In genomic region chr2:238383743-238384370, GRCh38 we compare ENCODE assay signal across 24 cellular contexts.
"Had no signal": no experiment of that assay in that cellular context is flagged by ENCODE, and none has a peak within 500 bp of the region (broad histone marks: within the 10 kb centered on the region; RNA-seq: fewer than 3 reads in every experiment).

No MANE protein-coding gene starts in this region.

- ATAC-seq: activated T-cell treated with anti-CD3 and anti-CD28 coated beads, Interleukin-2, amount 50 U/mL, for 72 hours; body of pancreas; heart right ventricle; left cardiac atrium; stimulated activated effector memory CD8-positive, alpha-beta T cell treated with anti-CD3 and anti-CD28 coated beads, Interleukin-12 subunit alpha, Interleukin-12 subunit beta, amount 100 ng/mL, for 72 hours; stimulated activated naive CD8-positive, alpha-beta T cell treated with anti-CD3 and anti-CD28 coated beads, Interleukin-15, amount 100 ng/mL, for 72 hours had no signal

- H3K27me3 ChIP-seq: body of pancreas, cardiac muscle cell, heart right ventricle, right lobe of liver, tibial artery had no signal

- H3K4me3 ChIP-seq: body of pancreas, cardiac muscle cell, heart right ventricle, right lobe of liver, skin epidermis, tibial artery had no signal

- H3K4me3 Mint-ChIP-seq: activated CD4-positive, alpha-beta memory T cell treated with anti-CD3 and anti-CD28 coated beads for 36 hours; activated naive CD4-positive, alpha-beta T cell treated with anti-CD3 and anti-CD28 coated beads for 36 hours; activated T-cell treated with anti-CD3 and anti-CD28 coated beads, Interleukin-2, amount 50 U/mL, for 72 hours; memory B cell; nephron; stimulated activated effector memory CD8-positive, alpha-beta T cell treated with anti-CD3 and anti-CD28 coated beads, Interleukin-12 subunit alpha, Interleukin-12 subunit beta, amount 100 ng/mL, for 72 hours; stimulated activated naive CD8-positive, alpha-beta T cell treated with anti-CD3 and anti-CD28 coated beads, Interleukin-15, amount 100 ng/mL, for 72 hours had no signal

- DNase-seq: activated CD4-positive, alpha-beta memory T cell treated with anti-CD3 and anti-CD28 coated beads for 36 hours; activated CD4-positive, alpha-beta T cell treated with anti-CD3 and anti-CD28 coated beads for 48 hours; activated effector memory CD4-positive, alpha-beta T cell treated with Interleukin-2 at 50 U/mL for 16 hours; activated naive CD4-positive, alpha-beta T cell treated with anti-CD3 and anti-CD28 coated beads for 36 hours; activated T-cell treated with anti-CD3 and anti-CD28 coated beads, Interleukin-2, amount 50 U/mL, for 72 hours; amygdala; body of pancreas; cortex of kidney; erythroblast; foreskin fibroblast; heart right ventricle; islet precursor cell; left cardiac atrium; right lobe of liver; stimulated activated CD4-positive, alpha-beta T cell treated with anti-CD3 and anti-CD28 coated beads, Interleukin-2, amount 100 ng/mL, for 24 hours; stimulated activated naive CD8-positive, alpha-beta T cell treated with anti-CD3 and anti-CD28 coated beads, Interleukin-15, amount 100 ng/mL, for 72 hours; T-helper 9 cell; tibial artery had no signal

- H3K36me3 Mint-ChIP-seq: activated CD4-positive, alpha-beta memory T cell treated with anti-CD3 and anti-CD28 coated beads for 36 hours had no signal

- H3K4me1 ChIP-seq: right lobe of liver had no signal

- FAIRE-seq: endometrium had no signal

- H3K9me3 Mint-ChIP-seq: activated CD4-positive, alpha-beta memory T cell treated with anti-CD3 and anti-CD28 coated beads for 36 hours; activated naive CD4-positive, alpha-beta T cell treated with anti-CD3 and anti-CD28 coated beads for 36 hours; activated T-cell treated with anti-CD3 and anti-CD28 coated beads, Interleukin-2, amount 50 U/mL, for 72 hours; memory B cell; stimulated activated effector memory CD8-positive, alpha-beta T cell treated with anti-CD3 and anti-CD28 coated beads, Interleukin-12 subunit alpha, Interleukin-12 subunit beta, amount 100 ng/mL, for 72 hours; stimulated activated naive CD8-positive, alpha-beta T cell treated with anti-CD3 and anti-CD28 coated beads, Interleukin-15, amount 100 ng/mL, for 72 hours had no signal

- H3K36me3 ChIP-seq: cardiac muscle cell, right lobe of liver had no signal

- H3K27ac ChIP-seq: cardiac muscle cell, right lobe of liver, skin epidermis, tibial artery had no signal

- H3K9me3 ChIP-seq: body of pancreas, heart right ventricle, right lobe of liver, tibial artery had no signal

- H3K27ac Mint-ChIP-seq: activated CD4-positive, alpha-beta memory T cell treated with anti-CD3 and anti-CD28 coated beads for 36 hours; activated naive CD4-positive, alpha-beta T cell treated with anti-CD3 and anti-CD28 coated beads for 36 hours; activated T-cell treated with anti-CD3 and anti-CD28 coated beads, Interleukin-2, amount 50 U/mL, for 72 hours; memory B cell; nephron; stimulated activated effector memory CD8-positive, alpha-beta T cell treated with anti-CD3 and anti-CD28 coated beads, Interleukin-12 subunit alpha, Interleukin-12 subunit beta, amount 100 ng/mL, for 72 hours had no signal

- H3K27me3 Mint-ChIP-seq: activated CD4-positive, alpha-beta memory T cell treated with anti-CD3 and anti-CD28 coated beads for 36 hours; memory B cell; stimulated activated naive CD8-positive, alpha-beta T cell treated with anti-CD3 and anti-CD28 coated beads, Interleukin-15, amount 100 ng/mL, for 72 hours had no signal
